21 cellular contexts compared by ENCODE assay signal in genomic region chr10:63492788-63493403, GRCh38. TPM values are rescaled to one million over a fixed set of nuclear protein-coding genes. Genes with fewer than 3 reads are reported as not detected.
DNase-seq lines count a peak whose midpoint lies in the region; ATAC-seq and TF ChIP-seq lines count a peak whose summit lies in the region.
"Had no signal": no experiment of that assay in that cellular context is flagged by ENCODE, and none has a peak within 500 bp of the region (broad histone marks: within the 10 kb centered on the region; RNA-seq: fewer than 3 reads in every experiment).

No MANE protein-coding gene starts in this region.

- TF ChIP-seq CTCF in Panc1 (IDR thresholded peaks at IDR 0.05) (no peak), Caco-2 (IDR thresholded peaks at IDR 0.05; ENCODE audit: insufficient read depth in 1 of 2, low read depth in 1 of 2, low read length in 1 of 2, severe bottlenecking in 1 of 2, unreplicated experiment in 1 of 2) (no peak)

- no peak for ATAC-seq in Panc1
- ATAC-seq: activated T-cell treated with anti-CD3 and anti-CD28 coated beads, Interleukin-2, amount 50 U/mL, for 4 hours; gastroesophageal sphincter had no signal

- peaks cover 10 to 35% (median 23%) of the 10 kb centered on the region in 10 experiments for H3K4me1 ChIP-seq in BLaER1 treated with 17β-estradiol and CSF1 and Interleukin-3, amounts not matched to agents 10 nM and 100 nM
- H3K4me1 ChIP-seq in Panc1 (ENCODE audit: control insufficient read depth, insufficient read depth, low read length), result peaks cover 5% of the 10 kb centered on the region; the same call in 1 of the 2 replicates
- H3K4me1 ChIP-seq in skeletal muscle satellite cell (ENCODE audit: control insufficient read depth, insufficient read depth, low read length), result peaks cover 21% of the 10 kb centered on the region
- peaks cover 10% of the 10 kb centered on the region for H3K4me1 ChIP-seq in Caco-2
- H3K4me1 ChIP-seq: colonic mucosa had no signal

- no peaks in the 10 kb centered on the region for H3K27me3 ChIP-seq in BLaER1 treated with 17β-estradiol and CSF1 and Interleukin-3, amounts not matched to agents 10 nM and 100 nM
- no peaks in the 10 kb centered on the region for H3K27me3 ChIP-seq in Panc1 (ENCODE audit: control insufficient read depth, insufficient read depth, low read length)
- no peaks in the 10 kb centered on the region for H3K27me3 ChIP-seq in skeletal muscle satellite cell (ENCODE audit: control insufficient read depth, insufficient read depth, low read length)
- H3K27me3 ChIP-seq in Caco-2 (replicated peaks; ENCODE audit: control insufficient read depth, insufficient read depth, low read length), result no peaks in the 10 kb centered on the region
- H3K27me3 ChIP-seq: colonic mucosa, gastroesophageal sphincter had no signal

- DNase-seq in Panc1 (ENCODE audit: low read depth, low spot score), result no peak
- no peak for DNase-seq in epithelial cell of prostate (ENCODE audit: low read depth, low spot score)
- DNase-seq in NK-92 treated with Interleukin-12 subunit alpha and Interleukin-12 subunit beta, amount 100 ng/mL, for 24 hours (lab: John Stamatoyannopoulos, UW), result no peak
- no peak for DNase-seq in Caco-2
- DNase-seq in iPS-NIHi7 (ENCODE audit: extremely low spot score), result no peak
- no peak for DNase-seq in SHP77 (lab: John Stamatoyannopoulos, UW)
- DNase-seq: activated CD4-positive, alpha-beta T cell treated with anti-CD3 and anti-CD28 coated beads for 48 hours; activated T-cell treated with anti-CD3 and anti-CD28 coated beads, Interleukin-2, amount 50 U/mL, for 4 hours; endodermal cell; hypothalamus; islet precursor cell; NCI-H1417 treated with DMSO at 0.1 percent for 48 hours; NCI-H510A; stimulated activated CD4-positive, alpha-beta T cell treated with anti-CD3 and anti-CD28 coated beads, Interleukin-1b, Interleukin-23, amount 100 ng/mL, for 48 hours had no signal

- BruUV-seq in Panc1 (replicated peaks; lab: Mats Ljungman, UMichigan) (no TSS peak), Caco-2 (replicated peaks; lab: Mats Ljungman, UMichigan) (no TSS peak)

- peaks cover 0 to 40% (median 22%) of the 10 kb centered on the region in 11 experiments; a peak in 15 of 22 replicates for H3K36me3 ChIP-seq in BLaER1 treated with 17β-estradiol and CSF1 and Interleukin-3, amounts not matched to agents 10 nM and 100 nM
- H3K36me3 ChIP-seq in Panc1 (ENCODE audit: control insufficient read depth, insufficient read depth, low read length), result no peaks in the 10 kb centered on the region
- no peaks in the 10 kb centered on the region for H3K36me3 ChIP-seq in skeletal muscle satellite cell (ENCODE audit: insufficient read depth, low read length)
- H3K36me3 ChIP-seq in Caco-2 (ENCODE audit: control insufficient read depth, insufficient read depth, low read length), result no peaks in the 10 kb centered on the region; the same call in 1 of the 2 replicates
- H3K36me3 ChIP-seq: colonic mucosa, gastroesophageal sphincter, HAP-1 had no signal

- peak overlapping the region in 4 of 11 experiments; percentile 8 to 48 (median 31); a peak in 1 of 22 replicates for H3K27ac ChIP-seq in BLaER1 treated with 17β-estradiol and CSF1 and Interleukin-3, amounts not matched to agents 10 nM and 100 nM
- peak overlapping the region; percentile 3; the same call in 1 of the 2 replicates for H3K27ac ChIP-seq in Panc1 (ENCODE audit: low read length)
- H3K27ac ChIP-seq in epithelial cell of prostate, result peak overlapping the region; percentile 30
- H3K27ac ChIP-seq: colonic mucosa had no signal

- no peak overlapping the region for H3K9ac ChIP-seq in BLaER1 treated with 17β-estradiol and CSF1 and Interleukin-3, amounts not matched to agents 10 nM and 100 nM
- no peak overlapping the region for H3K9ac ChIP-seq in skeletal muscle satellite cell (ENCODE audit: low read depth, low read length)

- intact Hi-C loops in Panc1 (cut with micrococcal nuclease; ENCODE audit: unreplicated experiment) (no loop called here), Caco-2 (cut with micrococcal nuclease; ENCODE audit: unreplicated experiment) (no loop called here)

- H3K27me3 Mint-ChIP-seq in Caco-2 (ENCODE audit: insufficient read depth, unreplicated experiment), result no peaks in the 10 kb centered on the region

- H3K4me3 Mint-ChIP-seq in Caco-2 (ENCODE audit: unreplicated experiment), result no peak overlapping the region
- H3K4me3 Mint-ChIP-seq: activated T-cell treated with anti-CD3 and anti-CD28 coated beads, Interleukin-2, amount 50 U/mL, for 4 hours; endodermal cell had no signal

- H4K20me1 ChIP-seq in BLaER1 treated with 17β-estradiol and CSF1 and Interleukin-3, amounts not matched to agents 10 nM and 100 nM, result peaks cover 0 to 57% (median 25%) of the 10 kb centered on the region in 11 experiments; a peak in 16 of 22 replicates

- CTCF ChIA-PET in Panc1 (lab: Charles Lee) (no interaction called here), Caco-2 (lab: Charles Lee) (no interaction called here)

- no peak overlapping the region for H3K27ac Mint-ChIP-seq in Caco-2 (ENCODE audit: unreplicated experiment)

- H3K36me3 Mint-ChIP-seq in Caco-2 (ENCODE audit: insufficient read depth, unreplicated experiment), result peaks cover 10% of the 10 kb centered on the region

- no peaks in the 10 kb centered on the region for H3K9me3 Mint-ChIP-seq in Caco-2 (ENCODE audit: unreplicated experiment)
- H3K9me3 Mint-ChIP-seq: activated T-cell treated with anti-CD3 and anti-CD28 coated beads, Interleukin-2, amount 50 U/mL, for 4 hours had no signal

- peaks cover 14 to 36% (median 28%) of the 10 kb centered on the region in 11 experiments; a peak in 20 of 22 replicates for H3K9me3 ChIP-seq in BLaER1 treated with 17β-estradiol and CSF1 and Interleukin-3, amounts not matched to agents 10 nM and 100 nM (replicated peaks in 1 of 11)
- H3K9me3 ChIP-seq in Panc1 (ENCODE audit: control insufficient read depth, insufficient read depth, low read depth, low read length), result peaks cover 5% of the 10 kb centered on the region; the same call in 1 of the 2 replicates
- no peaks in the 10 kb centered on the region for H3K9me3 ChIP-seq in skeletal muscle satellite cell (replicated peaks; ENCODE audit: low read length)
- peaks cover 14% of the 10 kb centered on the region; the same call in 1 of the 2 replicates for H3K9me3 ChIP-seq in Caco-2
- H3K9me3 ChIP-seq: colonic mucosa, gastroesophageal sphincter, HAP-1 had no signal

- no peak overlapping the region for H3K4me3 ChIP-seq in BLaER1 treated with 17β-estradiol and CSF1 and Interleukin-3, amounts not matched to agents 10 nM and 100 nM
- H3K4me3 ChIP-seq in Panc1 (ENCODE audit: low read depth in 2 of 2, low read length in 2 of 2) (no peak overlapping the region), skeletal muscle satellite cell (ENCODE audit: low read length) (no peak overlapping the region), Caco-2 (ENCODE audit: low read depth, low read length) (no peak overlapping the region)
- H3K4me3 ChIP-seq: colonic mucosa, gastroesophageal sphincter, HAP-1, lung, skin epidermis had no signal

- H3K4me1 Mint-ChIP-seq in Caco-2 (ENCODE audit: low read depth, unreplicated experiment), result no peaks in the 10 kb centered on the region
- H3K4me1 Mint-ChIP-seq: endodermal cell had no signal

- peak overlapping the region in 6 of 11 experiments; percentile 28 to 62 (median 44); a peak in 9 of 22 replicates for H3K4me2 ChIP-seq in BLaER1 treated with 17β-estradiol and CSF1 and Interleukin-3, amounts not matched to agents 10 nM and 100 nM
- peak overlapping the region; percentile 71 for H3K4me2 ChIP-seq in skeletal muscle satellite cell (ENCODE audit: low read length)

- in situ Hi-C loops in Panc1 (cut with HindIII; ENCODE audit: low pct_unique_long_range_greater_than_20kb, low sequenced_read_pairs), result no loop called here

- POLR2A ChIA-PET in Panc1 (lab: Charles Lee) (no interaction called here), Caco-2 (lab: Charles Lee) (no interaction called here)

RNA-seq across cellular contexts. Expression of gene JMJD1C, which starts 27.1 kb away (rescaled TPM):
- total RNA-seq in Panc1 (2021; ENCODE audit: unreplicated experiment) (88.3 TPM), Caco-2 (2022) (89.7 and 95.7 TPM in 2 replicates)
- 28.9 TPM for polyA plus RNA-seq in Panc1 (2012; ENCODE audit: insufficient read length)
- 68.2 and 74.9 TPM in 2 replicates for total RNA-seq in skeletal muscle satellite cell (2012; rRNA removed)

RNA-seq across cellular contexts. Expression of gene REEP3, which starts 28.3 kb away (rescaled TPM):
- total RNA-seq in Panc1 (2021; ENCODE audit: unreplicated experiment), result 135 TPM
- 42.3 TPM for polyA plus RNA-seq in Panc1 (2012; ENCODE audit: insufficient read length)
- 43.9 and 50.7 TPM in 2 replicates for total RNA-seq in skeletal muscle satellite cell (2012; rRNA removed)
- total RNA-seq in Caco-2 (2022), result 56.6 and 66.4 TPM in 2 replicates
